In the genomic region with DNA sequence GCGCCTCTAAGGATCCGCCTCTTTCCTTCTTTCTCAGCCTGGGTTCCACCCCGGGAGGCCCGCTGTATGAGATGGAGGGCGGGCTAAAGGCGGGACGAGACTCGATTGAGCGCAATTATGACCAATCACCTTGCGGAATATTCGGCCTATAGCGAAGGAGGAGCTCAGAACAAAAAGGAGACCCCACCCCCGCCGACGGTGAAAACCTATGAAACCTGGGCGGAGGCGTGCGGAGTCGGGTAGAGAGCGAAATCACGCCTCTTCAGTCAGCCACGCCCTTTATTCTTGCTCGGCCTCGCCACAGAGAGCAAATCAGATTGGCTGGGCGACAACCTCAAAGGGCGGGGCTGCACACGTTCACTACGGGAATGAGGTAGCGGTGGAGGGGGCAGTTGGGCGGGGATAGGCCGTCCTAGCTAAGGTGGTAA, we compare ENCODE assay signal across 8 cellular contexts. TPM values are rescaled to one million over a fixed set of nuclear protein-coding genes. Genes with fewer than 3 reads are reported as not detected.
DNase-seq lines count a peak whose midpoint lies in the region; ATAC-seq and TF ChIP-seq lines count a peak whose summit lies in the region.

No MANE protein-coding gene starts in this region.

- peaks cover 0 to 36% (median 0%) of the 10 kb centered on the region in 11 experiments; a peak in 6 of 22 replicates for H3K27me3 ChIP-seq in BLaER1 treated with 17β-estradiol and CSF1 and Interleukin-3, amounts not matched to agents 10 nM and 100 nM
- no peaks in the 10 kb centered on the region for H3K27me3 ChIP-seq in liver (ENCODE audit: control insufficient read depth in 4 of 4, insufficient read depth in 4 of 4, low read length in 3 of 4)

- no peak for TF ChIP-seq RAD21 in liver (IDR thresholded peaks at IDR 0.05)

- DNase-seq in NCI-H748 (lab: John Stamatoyannopoulos, UW; ENCODE audit: unreplicated experiment) (peak; percentile 99), dermis microvascular lymphatic vessel endothelial cell (ENCODE audit: low read depth in 2 of 2) (peak; percentile 97 to 99)
- peak; percentile 94 to 96 for DNase-seq in activated CD4-positive, alpha-beta T cell treated with anti-CD3 and anti-CD28 coated beads, Interleukin-2, amount 50 U/mL, for 48 hours
- peak; percentile 90 for DNase-seq in stimulated activated CD4-positive, alpha-beta T cell treated with anti-CD3 and anti-CD28 coated beads, Interleukin-4, amount 100 ng/mL, for 1 hour

- peak overlapping the region; percentile 94 to 99 (median 97) for H3K27ac ChIP-seq in BLaER1 treated with 17β-estradiol and CSF1 and Interleukin-3, amounts not matched to agents 10 nM and 100 nM
- peak overlapping the region; percentile 95 to 99 for H3K27ac ChIP-seq in liver (ENCODE audit: low read depth in 1 of 2, low read length in 2 of 2)

- H3K4me2 ChIP-seq in BLaER1 treated with 17β-estradiol and CSF1 and Interleukin-3, amounts not matched to agents 10 nM and 100 nM: peak overlapping the region; percentile 81 to 96 (median 93)

- ATAC-seq in GM19372 (IDR thresholded peaks at IDR 0.05; ENCODE audit: low read depth, unreplicated experiment) (peak; percentile 83), HG03521 (IDR thresholded peaks at IDR 0.05; ENCODE audit: unreplicated experiment) (peak; percentile 86)

- H3K9ac ChIP-seq in BLaER1 treated with 17β-estradiol and CSF1 and Interleukin-3, amounts not matched to agents 10 nM and 100 nM: peak overlapping the region; percentile 95 to 99 (median 98)
- peak overlapping the region; percentile 70 to 88 for H3K9ac ChIP-seq in liver (ENCODE audit: low read depth in 1 of 2, low read length in 2 of 2)

- H3K9me3 ChIP-seq in BLaER1 treated with 17β-estradiol and CSF1 and Interleukin-3, amounts not matched to agents 10 nM and 100 nM (replicated peaks in 1 of 11): no peaks in the 10 kb centered on the region
- no peaks in the 10 kb centered on the region for H3K9me3 ChIP-seq in liver (ENCODE audit: control insufficient read depth in 4 of 4, low read length in 3 of 4)

- peaks cover 31 to 57% (median 53%) of the 10 kb centered on the region in 11 experiments for H3K36me3 ChIP-seq in BLaER1 treated with 17β-estradiol and CSF1 and Interleukin-3, amounts not matched to agents 10 nM and 100 nM
- peaks cover 7 to 32% (median 17%) of the 10 kb centered on the region in 4 donors for H3K36me3 ChIP-seq in liver (ENCODE audit: control insufficient read depth in 4 of 4, insufficient read depth in 3 of 4, low read depth in 1 of 4, low read length in 3 of 4)

- peaks cover 80 to 88% (median 86%) of the 10 kb centered on the region in 11 experiments for H4K20me1 ChIP-seq in BLaER1 treated with 17β-estradiol and CSF1 and Interleukin-3, amounts not matched to agents 10 nM and 100 nM

- under 1% methylated on average over 31 of the region's 31 CpGs for WGBS in liver

- H3K4me1 ChIP-seq in BLaER1 treated with 17β-estradiol and CSF1 and Interleukin-3, amounts not matched to agents 10 nM and 100 nM: peaks cover 41 to 64% (median 50%) of the 10 kb centered on the region in 10 experiments
- peaks cover 2 to 45% (median 26%) of the 10 kb centered on the region in 4 donors for H3K4me1 ChIP-seq in liver (ENCODE audit: control insufficient read depth in 4 of 4, insufficient read depth in 4 of 4, low read length in 3 of 4)

- no peak for TF ChIP-seq CTCF in liver (IDR thresholded peaks at IDR 0.05; ENCODE audit: low read depth, low read length, missing input control)

- peak overlapping the region; percentile 79 to 98 (median 95) for H3K4me3 ChIP-seq in BLaER1 treated with 17β-estradiol and CSF1 and Interleukin-3, amounts not matched to agents 10 nM and 100 nM
- H3K4me3 ChIP-seq in liver (ENCODE audit: low read depth in 1 of 3, low read length in 3 of 3): peak overlapping the region; percentile 73 to 87 (median 83)

TF ChIP-seq in liver, 16 proteins besides CTCF, POLR2A, EP300 and RAD21:
- peak; percentile 89 for TF ChIP-seq SP1 (IDR thresholded peaks at IDR 0.05)
- TF ChIP-seq FOXA2 (IDR thresholded peaks at IDR 0.05): no peak
- TF ChIP-seq TAF1 (conservative IDR thresholded peaks at IDR 0.05): no peak
- TF ChIP-seq YY1 (IDR thresholded peaks at IDR 0.05): no peak
- TF ChIP-seq JUND (IDR thresholded peaks at IDR 0.05): peak; percentile 23 to 46
- no peak for TF ChIP-seq MAX (IDR thresholded peaks at IDR 0.05)
- TF ChIP-seq RXRA (IDR thresholded peaks at IDR 0.05): peak in 1 of 2 donors; percentile 25
- peak in 1 of 2 donors; percentile 35 for TF ChIP-seq HNF4A (conservative IDR thresholded peaks at IDR 0.05)
- TF ChIP-seq EGR1 (IDR thresholded peaks at IDR 0.05; ENCODE audit: low read depth in 2 of 2): peak in 1 of 2 donors; percentile 30
- TF ChIP-seq GABPA (IDR thresholded peaks at IDR 0.05 in 1 of 2, conservative IDR thresholded peaks at IDR 0.05 in 1 of 2): peak in 1 of 2 donors; percentile 21
- TF ChIP-seq FOXA1 (IDR thresholded peaks at IDR 0.05): no peak
- TF ChIP-seq NR2F2 (IDR thresholded peaks at IDR 0.05): no peak
- TF ChIP-seq ATF3 (IDR thresholded peaks at IDR 0.05): no peak
- TF ChIP-seq, protein P1, sequence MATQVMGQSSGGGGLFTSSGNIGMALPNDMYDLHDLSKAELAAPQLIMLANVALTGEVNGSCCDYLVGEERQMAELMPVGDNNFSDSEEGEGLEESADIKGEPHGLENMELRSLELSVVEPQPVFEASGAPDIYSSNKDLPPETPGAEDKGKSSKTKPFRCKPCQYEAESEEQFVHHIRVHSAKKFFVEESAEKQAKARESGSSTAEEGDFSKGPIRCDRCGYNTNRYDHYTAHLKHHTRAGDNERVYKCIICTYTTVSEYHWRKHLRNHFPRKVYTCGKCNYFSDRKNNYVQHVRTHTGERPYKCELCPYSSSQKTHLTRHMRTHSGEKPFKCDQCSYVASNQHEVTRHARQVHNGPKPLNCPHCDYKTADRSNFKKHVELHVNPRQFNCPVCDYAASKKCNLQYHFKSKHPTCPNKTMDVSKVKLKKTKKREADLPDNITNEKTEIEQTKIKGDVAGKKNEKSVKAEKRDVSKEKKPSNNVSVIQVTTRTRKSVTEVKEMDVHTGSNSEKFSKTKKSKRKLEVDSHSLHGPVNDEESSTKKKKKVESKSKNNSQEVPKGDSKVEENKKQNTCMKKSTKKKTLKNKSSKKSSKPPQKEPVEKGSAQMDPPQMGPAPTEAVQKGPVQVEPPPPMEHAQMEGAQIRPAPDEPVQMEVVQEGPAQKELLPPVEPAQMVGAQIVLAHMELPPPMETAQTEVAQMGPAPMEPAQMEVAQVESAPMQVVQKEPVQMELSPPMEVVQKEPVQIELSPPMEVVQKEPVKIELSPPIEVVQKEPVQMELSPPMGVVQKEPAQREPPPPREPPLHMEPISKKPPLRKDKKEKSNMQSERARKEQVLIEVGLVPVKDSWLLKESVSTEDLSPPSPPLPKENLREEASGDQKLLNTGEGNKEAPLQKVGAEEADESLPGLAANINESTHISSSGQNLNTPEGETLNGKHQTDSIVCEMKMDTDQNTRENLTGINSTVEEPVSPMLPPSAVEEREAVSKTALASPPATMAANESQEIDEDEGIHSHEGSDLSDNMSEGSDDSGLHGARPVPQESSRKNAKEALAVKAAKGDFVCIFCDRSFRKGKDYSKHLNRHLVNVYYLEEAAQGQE (IDR thresholded peaks at IDR 0.05): peak; percentile 51
- no peak for TF ChIP-seq HNF4G (IDR thresholded peaks at IDR 0.05)
- TF ChIP-seq ZBTB33 (IDR thresholded peaks at IDR 0.05): no peak

RNA-seq across cellular contexts. Expression of gene CDK16, which starts 0.6 kb away (rescaled TPM):
- total RNA-seq in dermis microvascular lymphatic vessel endothelial cell (41.6 and 65.4 TPM in 2 replicates), liver (10 to 100 TPM; 21.9 to 31.1 TPM)
- polyA plus RNA-seq in liver: 10 to 100 TPM; 10.8 to 18.0 TPM

RNA-seq across cellular contexts. Expression of gene USP11, which starts 14.9 kb away (rescaled TPM):
- total RNA-seq in dermis microvascular lymphatic vessel endothelial cell (23.5 and 52.1 TPM in 2 replicates), liver (10 to 100 TPM; 11.8 to 24.3 TPM)
- 10 to 100 TPM in 1 of 2 donors, 1 to 10 TPM in 1; 9.6 to 10.4 TPM for polyA plus RNA-seq in liver

RNA-seq across cellular contexts. Expression of gene UBA1, which starts 24.2 kb away (rescaled TPM):
- total RNA-seq in dermis microvascular lymphatic vessel endothelial cell (115 and 148 TPM in 2 replicates), liver (10 to 100 TPM; 59.6 to 85.4 TPM)
- polyA plus RNA-seq in liver: 10 to 100 TPM; 39.8 to 77.7 TPM

Comparison
In these comparisons a context has a peak if more than half of its experiments do, and no peak if none do; other contexts are left out.
1. Peak in every context shown above with its lines: DNase-seq, ATAC-seq, H3K4me3 ChIP-seq and H3K27ac ChIP-seq.